ENCODE assay signal across 1 cellular context in genomic region chr19:17336872-17337674, GRCh38.
TF ChIP-seq lines count a peak whose summit lies in the region.

GTPBP3 (plus strand) TSS chr19:17337553; CDS start chr19:17337612, 59 bp downstream.

TF ChIP-seq in HepG2, 621 proteins besides CTCF, POLR2A, EP300 and RAD21 (continued from another document and continues in another):
- TF ChIP-seq TFE3 (CRISPR knock-in tag; IDR thresholded peaks at IDR 0.05) (peak; percentile 9), STAT6 (CRISPR knock-in tag; IDR thresholded peaks at IDR 0.05; ENCODE audit: borderline replicate concordance) (no peak; the same call in 1 of the 2 replicates), ELF4 (CRISPR knock-in tag; IDR thresholded peaks at IDR 0.05; ENCODE audit: borderline replicate concordance) (peak; percentile 84; the same call in 1 of the 2 replicates), ZNF704 (CRISPR knock-in tag; IDR thresholded peaks at IDR 0.05; ENCODE audit: borderline replicate concordance) (no peak), ZNF280D (CRISPR knock-in tag; IDR thresholded peaks at IDR 0.05) (no peak), TARDBP (CRISPR knock-in tag; IDR thresholded peaks at IDR 0.05) (peak; percentile 70; the same call in 1 of the 2 replicates), PCBP2 (optimal IDR thresholded peaks at IDR 0.05; ENCODE audit: low read depth, low read length, poor library complexity, severe bottlenecking) (no peak), ZNF563 (CRISPR knock-in tag; IDR thresholded peaks at IDR 0.05) (no peak; the same call in 1 of the 2 replicates), HMGXB4 (CRISPR knock-in tag; IDR thresholded peaks at IDR 0.05; ENCODE audit: borderline replicate concordance in 1 of 2, low read depth in 1 of 2) (peak; percentile 8 to 72; a peak in 3 of 4 replicates), CENPT (CRISPR knock-in tag; IDR thresholded peaks at IDR 0.05; ENCODE audit: low read depth) (0 out of 2 replicates have a peak, but pooled peaks have one; percentile 46), HMGXB3 (CRISPR knock-in tag; IDR thresholded peaks at IDR 0.05; ENCODE audit: borderline replicate concordance) (peak; percentile 98), ETV5 (CRISPR knock-in tag; IDR thresholded peaks at IDR 0.05; ENCODE audit: borderline replicate concordance) (peak; percentile 37), ZNF510 (CRISPR knock-in tag; IDR thresholded peaks at IDR 0.05; ENCODE audit: low read depth) (no peak), MYPOP (CRISPR knock-in tag; IDR thresholded peaks at IDR 0.05) (peak; percentile 71; the same call in 1 of the 2 replicates), PPARG (CRISPR knock-in tag; conservative IDR thresholded peaks at IDR 0.05) (0 out of 2 replicates have a peak, but pooled peaks have one; percentile 11), ZBTB33 (CRISPR knock-in tag; IDR thresholded peaks at IDR 0.05) (peak; percentile 37; the same call in 1 of the 2 replicates), ZNF143 (CRISPR knock-in tag; IDR thresholded peaks at IDR 0.05) (peak; percentile 64), REPIN1 (CRISPR knock-in tag; IDR thresholded peaks at IDR 0.05; ENCODE audit: borderline replicate concordance, low read depth) (peak; percentile 91), FOXP1 (IDR thresholded peaks at IDR 0.05) (peak; percentile 14; the same call in 1 of the 2 replicates), FOXP1 (CRISPR knock-in tag; IDR thresholded peaks at IDR 0.05) (no peak), TP53 (CRISPR knock-in tag; conservative IDR thresholded peaks at IDR 0.05) (no peak), KDM3A (CRISPR knock-in tag; IDR thresholded peaks at IDR 0.05; ENCODE audit: low read depth) (peak; percentile 79; the same call in 1 of the 2 replicates), GMEB1 (CRISPR knock-in tag; IDR thresholded peaks at IDR 0.05; ENCODE audit: borderline replicate concordance) (peak; percentile 75), CSRNP1 (CRISPR knock-in tag; IDR thresholded peaks at IDR 0.05) (peak; percentile 70), MTA1 (CRISPR knock-in tag; IDR thresholded peaks at IDR 0.05; ENCODE audit: borderline replicate concordance) (no peak), ZNF225 (CRISPR knock-in tag; IDR thresholded peaks at IDR 0.05) (no peak), ZIK1 (CRISPR knock-in tag; IDR thresholded peaks at IDR 0.05; ENCODE audit: borderline replicate concordance, low read depth) (peak; percentile 71; the same call in 1 of the 2 replicates), ZNF550 (CRISPR knock-in tag; IDR thresholded peaks at IDR 0.05; ENCODE audit: borderline replicate concordance) (no peak), MAX (IDR thresholded peaks at IDR 0.05) (peak; percentile 98), NFYC (CRISPR knock-in tag; IDR thresholded peaks at IDR 0.05) (peak; percentile 97), CCDC6 (CRISPR knock-in tag; IDR thresholded peaks at IDR 0.05) (peak; percentile 83), YY1 (IDR thresholded peaks at IDR 0.05; ENCODE audit: insufficient read depth, insufficient replicate concordance, low read depth, low read length) (peak; percentile 80), RFXAP (CRISPR knock-in tag; IDR thresholded peaks at IDR 0.05; ENCODE audit: borderline replicate concordance) (peak; percentile 80; the same call in 1 of the 2 replicates)
